ENCODE assay signal across 16 cellular contexts in genomic region chr4:180953572-180953971, GRCh38.
DNase-seq lines count a peak whose midpoint lies in the region; ATAC-seq and TF ChIP-seq lines count a peak whose summit lies in the region.
"Had no signal": no experiment of that assay in that cellular context is flagged by ENCODE, and none has a peak within 500 bp of the region (broad histone marks: within the 10 kb centered on the region; RNA-seq: fewer than 3 reads in every experiment).

No MANE protein-coding gene starts in this region.

- CTCF ChIA-PET in PC-3 (lab: Charles Lee), result interaction anchor here (0.5 kb wide), 1 partner anchor 274 kb away, joined by 5 read pairs; no protein-coding TSS in a partner anchor

- ATAC-seq in PC-3 (no peak), gastrocnemius medialis (no peak), HG03469 (IDR thresholded peaks at IDR 0.05; ENCODE audit: unreplicated experiment) (no peak)
- ATAC-seq: foreskin keratinocyte, Panc1, T-helper 17 cell had no signal

- intact Hi-C loops in PC-3 (cut with micrococcal nuclease), result no loop called here
- intact Hi-C loops in gastrocnemius medialis (cut with DNase I; ENCODE audit: low total_unique reads), result no loop called here

- H3K79me2 ChIP-seq in PC-3 (ENCODE audit: low read length), result no peaks in the 10 kb centered on the region

- H3K27me3 ChIP-seq in PC-3 (ENCODE audit: low read length) (no peaks in the 10 kb centered on the region), gastrocnemius medialis (no peaks in the 10 kb centered on the region)
- H3K27me3 ChIP-seq: foreskin keratinocyte, thyroid gland had no signal

- H3K4me2 ChIP-seq in PC-3 (ENCODE audit: low read length), result no peak overlapping the region

- no peak overlapping the region for H3K4me3 ChIP-seq in PC-3 (ENCODE audit: low read length)
- no peak overlapping the region for H3K4me3 ChIP-seq in fibroblast of the aortic adventitia (ENCODE audit: low read depth, low read length)
- no peak overlapping the region for H3K4me3 ChIP-seq in gastrocnemius medialis
- H3K4me3 ChIP-seq: thyroid gland had no signal

- no peak overlapping the region for H3K9ac ChIP-seq in PC-3 (ENCODE audit: low read length)

- BruUV-seq in PC-3 (replicated peaks; lab: Mats Ljungman, UMichigan), result no TSS peak

- H3K9me3 ChIP-seq in PC-3 (ENCODE audit: low read length) (no peaks in the 10 kb centered on the region), gastrocnemius medialis (no peaks in the 10 kb centered on the region)
- H3K9me3 ChIP-seq: thyroid gland had no signal

- DNase-seq in PC-3, result peak; percentile 31
- DNase-seq in fibroblast of the aortic adventitia (ENCODE audit: low read depth), result peak; percentile 9
- DNase-seq in activated CD8-positive, alpha-beta memory T cell treated with anti-CD3 and anti-CD28 coated beads, Interleukin-2, amount 50 U/mL, for 4 hours, result no peak
- no peak for DNase-seq in gastrocnemius medialis
- no peak for DNase-seq in ureter (ENCODE audit: low spot score)
- DNase-seq: activated CD4-positive, alpha-beta T cell treated with anti-CD3 and anti-CD28 coated beads, Interleukin-2, amount 10 ng/mL, durations not matched to agents 24 days and 14 days; AML-193; amygdala; foreskin keratinocyte; stimulated activated CD8-positive, alpha-beta memory T cell treated with anti-CD3 and anti-CD28 coated beads, Interleukin-4, amount 100 ng/mL, for 48 hours; T-helper 17 cell; thyroid gland had no signal

- TF ChIP-seq CTCF in 22Rv1 (IDR thresholded peaks at IDR 0.05) (peak; percentile 42), GM12872 (IDR thresholded peaks at IDR 0.05; ENCODE audit: insufficient read depth, low read depth, low read length) (peak; percentile 22; the same call in 1 of the 3 replicates), PC-3 (conservative IDR thresholded peaks at IDR 0.05; ENCODE audit: low read depth, low read length) (peak; percentile 50), fibroblast of the aortic adventitia (IDR thresholded peaks at IDR 0.05; ENCODE audit: insufficient read depth, low read length) (peak; percentile 23), gastrocnemius medialis (IDR thresholded peaks at IDR 0.05 in 4 of 5, conservative IDR thresholded peaks at IDR 0.05 in 1 of 5) (no peak)

- in situ Hi-C loops in gastrocnemius medialis (cut with MboI; ENCODE audit: low sequenced_read_pairs in 4 of 4), result no loop called here

- no peak overlapping the region for H2AFZ ChIP-seq in PC-3 (ENCODE audit: low read length)

- no peak for TF ChIP-seq POLR2A in gastrocnemius medialis (IDR thresholded peaks at IDR 0.05)

- POLR2A ChIA-PET in PC-3 (lab: Charles Lee; ENCODE audit: unreplicated experiment), result no interaction called here

- H3K36me3 ChIP-seq in PC-3 (ENCODE audit: low read depth, low read length) (no peaks in the 10 kb centered on the region), gastrocnemius medialis (no peaks in the 10 kb centered on the region)
- H3K36me3 ChIP-seq: thyroid gland had no signal

- no peaks in the 10 kb centered on the region for H4K20me1 ChIP-seq in PC-3 (ENCODE audit: low read length)

- H3K9me2 ChIP-seq in PC-3 (replicated peaks; ENCODE audit: low read length), result no peaks in the 10 kb centered on the region

- H3K27ac ChIP-seq in 22Rv1 (no peak overlapping the region), PC-3 (ENCODE audit: low read length) (no peak overlapping the region), gastrocnemius medialis (no peak overlapping the region)
- H3K27ac ChIP-seq: foreskin keratinocyte, thyroid gland had no signal

- no peaks in the 10 kb centered on the region for H3F3A ChIP-seq in PC-3 (ENCODE audit: low read length, unreplicated experiment)

- H3K4me1 ChIP-seq in PC-3 (ENCODE audit: insufficient read depth, low read length) (peaks cover 7% of the 10 kb centered on the region; the same call in 1 of the 2 replicates), gastrocnemius medialis (no peaks in the 10 kb centered on the region)
- H3K4me1 ChIP-seq: foreskin keratinocyte, thyroid gland had no signal

Comparison
In these comparisons a context has a peak if more than half of its experiments do, and no peak if none do; other contexts are left out.
1. CTCF ChIP-seq: peak in 22Rv1 (single experiment), GM12872 (single experiment), PC-3 (single experiment) and fibroblast of the aortic adventitia (single experiment); none in gastrocnemius medialis (0 of 5).
2. DNase-seq: peak in PC-3 (single experiment) and fibroblast of the aortic adventitia (single experiment); none in activated CD8-positive, alpha-beta memory T cell treated with anti-CD3 and anti-CD28 coated beads, Interleukin-2, amount 50 U/mL, for 4 hours (single experiment), gastrocnemius medialis (0 of 2) and ureter (single experiment).